Comparison of ENCODE assay signal across 1 cellular context in genomic region chr17:78082988-78083387, GRCh38.
TF ChIP-seq lines count a peak whose summit lies in the region.

No MANE protein-coding gene starts in this region.

TF ChIP-seq in GM23338, 12 proteins besides CTCF, POLR2A, EP300 and RAD21 (continued from another document):
- TF ChIP-seq EZH2phosphoT487 (IDR thresholded peaks at IDR 0.05; ENCODE audit: unreplicated experiment) (no peak), JUNB (IDR thresholded peaks at IDR 0.05; ENCODE audit: unreplicated experiment) (no peak), REST (IDR thresholded peaks at IDR 0.05; ENCODE audit: unreplicated experiment) (no peak), ZNF331 (CRISPR knock-in tag; IDR thresholded peaks at IDR 0.05; ENCODE audit: low read depth) (no peak), EZH2 (IDR thresholded peaks at IDR 0.05; ENCODE audit: low read depth, unreplicated experiment) (no peak)
